In the genomic region with DNA sequence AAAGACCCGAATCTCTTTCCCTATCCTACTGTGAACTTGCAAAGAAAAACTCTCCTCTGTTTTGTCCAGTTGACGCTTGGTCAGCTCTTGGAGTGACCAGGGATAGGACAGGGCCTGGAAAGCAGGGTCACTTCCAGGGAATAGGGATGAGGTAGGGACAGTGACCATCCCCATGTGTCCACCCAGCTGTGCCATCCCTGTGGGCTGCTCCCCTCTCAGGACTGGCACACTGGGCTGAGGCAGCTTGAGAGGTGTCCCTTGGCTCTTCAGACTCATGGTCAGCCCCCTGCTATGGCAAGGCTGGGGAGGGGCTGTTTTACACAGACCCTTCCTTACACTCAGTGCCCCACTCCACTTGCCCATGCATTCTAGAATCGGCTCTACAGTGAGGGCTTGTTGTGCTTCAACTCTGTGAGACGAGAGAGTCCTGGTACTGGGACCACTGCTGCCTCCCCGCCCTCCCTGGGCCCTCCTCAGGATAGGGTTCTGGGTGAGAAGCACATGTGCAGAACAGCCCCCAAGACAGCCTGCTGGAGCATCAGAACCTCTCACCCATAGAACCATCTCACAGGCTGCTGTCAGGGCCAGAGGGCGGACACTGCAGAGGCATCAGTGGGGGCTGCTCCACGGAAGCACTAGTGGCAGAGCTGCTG, we compare ENCODE assay signal across 17 cellular contexts.
DNase-seq lines count a peak whose midpoint lies in the region; ATAC-seq and TF ChIP-seq lines count a peak whose summit lies in the region.
"Had no signal": no experiment of that assay in that cellular context is flagged by ENCODE, and none has a peak within 500 bp of the region (broad histone marks: within the 10 kb centered on the region; RNA-seq: fewer than 3 reads in every experiment).

No MANE protein-coding gene starts in this region.

- H3K36me3 Mint-ChIP-seq in natural killer cell treated with Interleukin-12 subunit alpha and Interleukin-12 subunit beta and Interleukin-15 and Interleukin-18, amount 100 ng/mL, for 72 hours = no peaks in the 10 kb centered on the region
- no peaks in the 10 kb centered on the region for H3K36me3 Mint-ChIP-seq in stimulated activated memory B cell treated with anti-CD40 and anti-IgM and Interleukin-4, amounts not matched to agents 10 μg/mL and 1 μg/mL and 100 μg/mL, for 72 hours

- no peak overlapping the region for H3K4me3 Mint-ChIP-seq in natural killer cell treated with Interleukin-12 subunit alpha and Interleukin-12 subunit beta and Interleukin-15 and Interleukin-18, amount 100 ng/mL, for 72 hours
- no peak overlapping the region for H3K4me3 Mint-ChIP-seq in stimulated activated memory B cell treated with anti-CD40 and anti-IgM and Interleukin-4, amounts not matched to agents 10 μg/mL and 1 μg/mL and 100 μg/mL, for 72 hours
- H3K4me3 Mint-ChIP-seq: B cell; CD4-positive, alpha-beta T cell; H9 had no signal

- POLR2A ChIA-PET in HEK293 (lab: Yijun Ruan, JAX) (no interaction called here), Panc1 (lab: Charles Lee) (no interaction called here)

- DNase-seq in Panc1 (ENCODE audit: low read depth, low spot score) (no peak), NCI-H1930 (lab: John Stamatoyannopoulos, UW) (no peak), left ventricle myocardium superior (no peak)
- no peak for DNase-seq in natural killer cell treated with Interleukin-12 subunit alpha and Interleukin-12 subunit beta and Interleukin-15 and Interleukin-18, amount 100 ng/mL, for 72 hours (ENCODE audit: low spot score)
- DNase-seq: C1 segment of cervical spinal cord; CD4-positive, alpha-beta T cell; COR-L47; DMS153; DND-41; GDM1; GOT3; H9 had no signal

- peaks cover 0 to 3% of the 10 kb centered on the region in 2 donors for H3K27me3 Mint-ChIP-seq in natural killer cell treated with Interleukin-12 subunit alpha and Interleukin-12 subunit beta and Interleukin-15 and Interleukin-18, amount 100 ng/mL, for 72 hours
- peaks cover 13% of the 10 kb centered on the region for H3K27me3 Mint-ChIP-seq in stimulated activated memory B cell treated with anti-CD40 and anti-IgM and Interleukin-4, amounts not matched to agents 10 μg/mL and 1 μg/mL and 100 μg/mL, for 72 hours
- H3K27me3 Mint-ChIP-seq: CD4-positive, alpha-beta T cell had no signal

- H3K36me3 ChIP-seq in HEK293 (ENCODE audit: control insufficient read depth in 2 of 2, insufficient read depth in 1 of 2, low read length in 2 of 2) (no peaks in the 10 kb centered on the region), Panc1 (ENCODE audit: control insufficient read depth, insufficient read depth, low read length) (no peaks in the 10 kb centered on the region)

- H3K9me3 ChIP-seq in HEK293 (ENCODE audit: control insufficient read depth, insufficient read depth, low read depth, low read length) (no peaks in the 10 kb centered on the region), Panc1 (ENCODE audit: control insufficient read depth, insufficient read depth, low read depth, low read length) (no peaks in the 10 kb centered on the region)

- H3K27ac Mint-ChIP-seq in natural killer cell treated with Interleukin-12 subunit alpha and Interleukin-12 subunit beta and Interleukin-15 and Interleukin-18, amount 100 ng/mL, for 72 hours = no peak overlapping the region
- no peak overlapping the region for H3K27ac Mint-ChIP-seq in stimulated activated memory B cell treated with anti-CD40 and anti-IgM and Interleukin-4, amounts not matched to agents 10 μg/mL and 1 μg/mL and 100 μg/mL, for 72 hours
- H3K27ac Mint-ChIP-seq: B cell; CD4-positive, alpha-beta T cell; H9 had no signal

- H3K9me3 Mint-ChIP-seq in natural killer cell treated with Interleukin-12 subunit alpha and Interleukin-12 subunit beta and Interleukin-15 and Interleukin-18, amount 100 ng/mL, for 72 hours = no peaks in the 10 kb centered on the region
- H3K9me3 Mint-ChIP-seq in stimulated activated memory B cell treated with anti-CD40 and anti-IgM and Interleukin-4, amounts not matched to agents 10 μg/mL and 1 μg/mL and 100 μg/mL, for 72 hours = no peaks in the 10 kb centered on the region
- H3K9me3 Mint-ChIP-seq: CD4-positive, alpha-beta T cell; H9 had no signal

- ATAC-seq in Panc1 (peak; percentile 34; the same call in 1 of the 2 replicates), HG03442 (IDR thresholded peaks at IDR 0.05; ENCODE audit: unreplicated experiment) (no peak), left ventricle myocardium superior (no peak)
- ATAC-seq in natural killer cell treated with Interleukin-12 subunit alpha and Interleukin-12 subunit beta and Interleukin-15 and Interleukin-18, amount 100 ng/mL, for 72 hours = peak; percentile 33 to 52
- peak; percentile 37 for ATAC-seq in stimulated activated memory B cell treated with anti-CD40 and anti-IgM and Interleukin-4, amounts not matched to agents 10 μg/mL and 1 μg/mL and 100 μg/mL, for 72 hours
- ATAC-seq: HepG2 had no signal

- H3K4me1 ChIP-seq in HEK293 (ENCODE audit: control insufficient read depth, insufficient read depth, low read length) = peaks cover 20% of the 10 kb centered on the region
- no peaks in the 10 kb centered on the region for H3K4me1 ChIP-seq in Panc1 (ENCODE audit: control insufficient read depth, insufficient read depth, low read length)

- 0 out of 2 replicates have a peak, but pooled peaks cover 7% of the 10 kb centered on the region for H3K27me3 ChIP-seq in Panc1 (ENCODE audit: control insufficient read depth, insufficient read depth, low read length)

- no peak for TF ChIP-seq CTCF in HEK293 (tag by site-specific recombination; IDR thresholded peaks at IDR 0.05)
- TF ChIP-seq CTCF in Panc1 (IDR thresholded peaks at IDR 0.05) = no peak

- in situ Hi-C loops in Panc1 (cut with HindIII; ENCODE audit: low pct_unique_long_range_greater_than_20kb, low sequenced_read_pairs) = no loop called here

- no peak overlapping the region for H3K27ac ChIP-seq in HEK293 (ENCODE audit: extremely low read depth, low read depth, low read length)
- H3K27ac ChIP-seq in Panc1 (ENCODE audit: low read length) = no peak overlapping the region

- CTCF ChIA-PET in HEK293 (lab: Yijun Ruan, JAX) (no interaction called here), Panc1 (lab: Charles Lee) (no interaction called here)

- intact Hi-C loops in Panc1 (cut with micrococcal nuclease; ENCODE audit: unreplicated experiment) = no loop called here
- intact Hi-C loops in left ventricle myocardium superior (cut with micrococcal nuclease) = no loop called here

- BruUV-seq in Panc1 (replicated peaks; lab: Mats Ljungman, UMichigan) = no TSS peak

- H3K4me3 ChIP-seq in HEK293 (ENCODE audit: low read depth, low read length) (no peak overlapping the region), Panc1 (ENCODE audit: low read depth in 2 of 2, low read length in 2 of 2) (no peak overlapping the region)

- H3K4me1 Mint-ChIP-seq in natural killer cell treated with Interleukin-12 subunit alpha and Interleukin-12 subunit beta and Interleukin-15 and Interleukin-18, amount 100 ng/mL, for 72 hours (ENCODE audit: low read depth in 2 of 2) = peaks cover 0 to 7% of the 10 kb centered on the region in 2 donors
- no peaks in the 10 kb centered on the region for H3K4me1 Mint-ChIP-seq in stimulated activated memory B cell treated with anti-CD40 and anti-IgM and Interleukin-4, amounts not matched to agents 10 μg/mL and 1 μg/mL and 100 μg/mL, for 72 hours
- H3K4me1 Mint-ChIP-seq: B cell had no signal

TF ChIP-seq in HEK293, 187 proteins besides CTCF, POLR2A, EP300 and RAD21:
- TF ChIP-seq ZNF341 (tag by site-specific recombination; IDR thresholded peaks at IDR 0.05; ENCODE audit: low read depth) (peak; percentile 67), ZBTB8A (tag by site-specific recombination; IDR thresholded peaks at IDR 0.05) (no peak)

Comparison
In these comparisons a context has a peak if more than half of its experiments do, and no peak if none do; other contexts are left out.
1. ATAC-seq: peak in Panc1 (single experiment), natural killer cell treated with Interleukin-12 subunit alpha and Interleukin-12 subunit beta and Interleukin-15 and Interleukin-18, amount 100 ng/mL, for 72 hours (2 of 2) and stimulated activated memory B cell treated with anti-CD40 and anti-IgM and Interleukin-4, amounts not matched to agents 10 μg/mL and 1 μg/mL and 100 μg/mL, for 72 hours (single experiment); none in HG03442 (single experiment) and left ventricle myocardium superior (single experiment).